In the genomic region with DNA sequence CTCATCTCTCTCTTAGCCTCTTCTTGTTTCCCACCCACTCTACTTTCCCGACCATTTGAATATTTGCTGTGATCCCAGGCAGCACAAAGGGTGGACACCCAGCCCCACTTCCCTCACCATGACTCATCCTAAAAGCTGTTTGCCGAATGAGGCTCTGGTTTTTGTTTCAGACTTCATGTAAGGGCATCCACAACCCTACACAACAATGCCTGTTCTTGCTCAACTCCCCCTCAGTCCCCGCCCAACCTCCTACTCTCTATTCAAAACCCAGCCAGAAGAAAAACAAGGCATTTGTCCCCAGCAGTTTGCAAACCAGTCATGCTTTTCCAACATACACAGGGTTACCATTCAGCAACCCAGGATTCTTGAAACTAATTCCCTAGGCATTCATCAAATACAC, we compare ENCODE assay signal across 1 cellular context.
TF ChIP-seq lines count a peak whose summit lies in the region.

No MANE protein-coding gene starts in this region.

TF ChIP-seq in SK-N-SH, 30 proteins besides CTCF, POLR2A, EP300 and RAD21 (continued from another document):
- TF ChIP-seq, protein P1, sequence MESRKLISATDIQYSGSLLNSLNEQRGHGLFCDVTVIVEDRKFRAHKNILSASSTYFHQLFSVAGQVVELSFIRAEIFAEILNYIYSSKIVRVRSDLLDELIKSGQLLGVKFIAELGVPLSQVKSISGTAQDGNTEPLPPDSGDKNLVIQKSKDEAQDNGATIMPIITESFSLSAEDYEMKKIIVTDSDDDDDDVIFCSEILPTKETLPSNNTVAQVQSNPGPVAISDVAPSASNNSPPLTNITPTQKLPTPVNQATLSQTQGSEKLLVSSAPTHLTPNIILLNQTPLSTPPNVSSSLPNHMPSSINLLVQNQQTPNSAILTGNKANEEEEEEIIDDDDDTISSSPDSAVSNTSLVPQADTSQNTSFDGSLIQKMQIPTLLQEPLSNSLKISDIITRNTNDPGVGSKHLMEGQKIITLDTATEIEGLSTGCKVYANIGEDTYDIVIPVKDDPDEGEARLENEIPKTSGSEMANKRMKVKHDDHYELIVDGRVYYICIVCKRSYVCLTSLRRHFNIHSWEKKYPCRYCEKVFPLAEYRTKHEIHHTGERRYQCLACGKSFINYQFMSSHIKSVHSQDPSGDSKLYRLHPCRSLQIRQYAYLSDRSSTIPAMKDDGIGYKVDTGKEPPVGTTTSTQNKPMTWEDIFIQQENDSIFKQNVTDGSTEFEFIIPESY (IDR thresholded peaks at IDR 0.05; ENCODE audit: borderline replicate concordance, low read depth), result no peak
- no peak for TF ChIP-seq FOXJ3 (CRISPR knock-in tag; IDR thresholded peaks at IDR 0.05)
- no peak for TF ChIP-seq NFIC (IDR thresholded peaks at IDR 0.05; ENCODE audit: borderline replicate concordance)
- no peak for TF ChIP-seq RXRA (IDR thresholded peaks at IDR 0.05; ENCODE audit: borderline replicate concordance, low read depth)
- no peak for TF ChIP-seq FOXM1 (IDR thresholded peaks at IDR 0.05; ENCODE audit: low read depth)
- TF ChIP-seq EZH2phosphoT487 (IDR thresholded peaks at IDR 0.05; ENCODE audit: borderline replicate concordance, low read depth), result no peak
- no peak for TF ChIP-seq MXI1 (IDR thresholded peaks at IDR 0.05; ENCODE audit: low read depth, low read length)
